Comparison of ENCODE assay signal across 2 cellular contexts in the genomic region with DNA sequence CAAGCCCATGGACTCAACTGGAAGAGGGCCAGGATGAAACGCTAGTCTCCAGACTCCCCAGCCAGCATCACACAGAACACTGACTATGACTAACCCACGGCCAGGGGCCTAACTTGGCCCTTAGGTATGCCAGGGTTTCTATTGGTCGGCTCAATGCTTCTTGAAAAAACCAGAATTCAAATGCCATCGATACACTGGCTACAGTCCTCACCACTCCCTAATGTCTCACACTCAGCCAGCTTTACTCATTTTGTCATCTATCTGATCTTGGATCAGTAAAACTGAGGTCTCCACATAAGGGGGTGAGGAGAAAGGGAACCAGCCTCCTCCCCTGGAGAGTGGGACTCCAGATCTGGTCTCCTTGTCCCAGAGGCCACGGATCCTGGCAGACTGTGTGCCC.
TF ChIP-seq lines count a peak whose summit lies in the region.

No MANE protein-coding gene starts in this region.

TF ChIP-seq in HepG2, 621 proteins besides CTCF, POLR2A, EP300 and RAD21:
- TF ChIP-seq ZNF678 (CRISPR knock-in tag; IDR thresholded peaks at IDR 0.05) (no peak), ZNF180 (CRISPR knock-in tag; IDR thresholded peaks at IDR 0.05; ENCODE audit: borderline replicate concordance, low read depth) (peak; percentile 84; the same call in 1 of the 2 replicates)

TF ChIP-seq in H1, 55 proteins besides CTCF, POLR2A, EP300 and RAD21:
- TF ChIP-seq TEAD4 (IDR thresholded peaks at IDR 0.05; ENCODE audit: low read depth, low read length) (no peak), NANOG (IDR thresholded peaks at IDR 0.05; ENCODE audit: insufficient read depth, low read depth, low read length, poor library complexity, severe bottlenecking) (no peak), MAFK (IDR thresholded peaks at IDR 0.05; ENCODE audit: low read depth, low read length) (no peak), JUN (IDR thresholded peaks at IDR 0.05; ENCODE audit: low read depth, low read length) (no peak), ZNF274 (IDR thresholded peaks at IDR 0.05; ENCODE audit: borderline replicate concordance, extremely low read depth, low read length) (no peak), TCF12 (IDR thresholded peaks at IDR 0.05; ENCODE audit: low read depth, low read length) (no peak), RXRA (IDR thresholded peaks at IDR 0.05; ENCODE audit: insufficient read depth, low read depth, low read length) (no peak), SUZ12 (IDR thresholded peaks at IDR 0.05; ENCODE audit: low read length) (no peak), CTBP2 (IDR thresholded peaks at IDR 0.05; ENCODE audit: borderline replicate concordance, insufficient read depth, insufficient read length, low read length) (no peak), KDM4A (IDR thresholded peaks at IDR 0.05; ENCODE audit: low read depth, low read length, severe bottlenecking) (no peak)
